ENCODE assay signal across 6 cellular contexts in the genomic region with DNA sequence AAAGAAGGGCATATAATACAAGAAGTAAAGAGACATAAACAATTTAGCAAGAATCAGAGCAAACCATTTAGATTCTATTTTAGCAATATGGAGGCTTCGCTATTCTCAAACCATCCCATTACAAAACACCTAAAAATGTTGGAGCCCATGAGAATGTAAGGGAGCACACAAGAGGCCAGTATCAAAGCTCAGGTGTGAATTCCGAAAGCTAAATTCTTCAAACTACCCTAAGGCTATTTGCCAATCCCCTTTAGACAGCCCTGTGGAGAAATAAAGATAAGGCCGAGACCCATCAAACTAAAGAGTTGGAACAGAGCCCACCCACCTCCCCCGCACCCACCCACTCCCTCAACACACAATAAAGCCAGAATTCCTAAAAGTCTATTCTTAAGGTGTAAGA.
"Had no signal": no experiment of that assay in that cellular context is flagged by ENCODE, and none has a peak within 500 bp of the region (broad histone marks: within the 10 kb centered on the region; RNA-seq: fewer than 3 reads in every experiment).

No MANE protein-coding gene starts in this region.

- H3K9me3 Mint-ChIP-seq: IgD-negative memory B cell had no signal

- DNase-seq: IMR-90, KBM-7, KG1 had no signal

- H3K4me1 Mint-ChIP-seq: IgD-negative memory B cell had no signal

- H3K4me3 Mint-ChIP-seq: IgD-negative memory B cell had no signal

- H3K27ac ChIP-seq: HL-60 had no signal

- H3K27me3 Mint-ChIP-seq: IgD-negative memory B cell had no signal

- H3K4me3 ChIP-seq: K562 had no signal
